In genomic region chr21:19353271-19353670, GRCh38 we compare ENCODE assay signal across 1 cellular context.
TF ChIP-seq lines count a peak whose summit lies in the region.

No MANE protein-coding gene starts in this region.

TF ChIP-seq in WTC11, 78 proteins besides CTCF, POLR2A, EP300 and RAD21 (continued from another document):
- TF ChIP-seq SMAD4 (CRISPR knock-in tag; IDR thresholded peaks at IDR 0.05) = no peak
- no peak for TF ChIP-seq ZBTB21 (CRISPR knock-in tag; IDR thresholded peaks at IDR 0.05; ENCODE audit: borderline replicate concordance)
